8 cellular contexts compared by ENCODE assay signal in the genomic region with DNA sequence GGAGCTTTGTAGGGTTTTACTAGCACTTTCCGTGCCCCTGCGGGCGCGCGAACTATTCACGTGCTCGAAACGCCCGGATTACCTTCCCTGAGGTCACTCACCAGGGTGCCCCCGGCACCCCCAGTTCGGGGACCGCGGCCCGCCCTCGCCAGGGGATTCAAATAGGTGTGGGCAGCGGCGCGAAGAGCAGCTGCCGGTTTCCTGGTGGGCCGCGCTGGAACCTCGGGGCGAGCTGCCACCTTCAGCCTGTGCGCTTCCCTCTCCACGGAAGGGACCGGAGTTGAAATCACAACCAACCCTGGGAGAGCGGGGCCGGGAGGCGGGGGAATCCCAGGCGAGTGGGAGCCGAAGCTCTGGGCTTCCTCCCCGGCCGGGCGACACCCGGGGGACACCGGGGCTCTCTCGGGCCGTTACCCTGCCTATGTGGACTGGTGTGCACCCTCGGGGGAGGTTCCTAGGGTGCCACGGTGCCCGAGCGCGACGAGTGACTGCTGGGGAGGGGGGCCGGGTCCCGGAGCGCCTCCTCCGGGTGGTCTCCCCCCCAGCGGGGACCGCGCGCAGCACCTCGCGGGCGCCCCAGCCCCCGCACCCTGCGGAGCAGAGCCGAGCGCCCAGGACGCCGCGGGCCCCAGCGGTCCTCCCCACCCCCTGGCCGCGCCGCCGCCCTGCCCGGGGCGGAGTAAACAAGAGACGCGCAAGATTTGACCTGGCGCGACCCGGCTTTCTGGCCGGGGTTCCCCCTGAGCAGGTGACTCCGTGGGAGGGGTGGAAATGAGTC. TPM values are rescaled to one million over a fixed set of nuclear protein-coding genes. Genes with fewer than 3 reads are reported as not detected.
DNase-seq lines count a peak whose midpoint lies in the region; ATAC-seq and TF ChIP-seq lines count a peak whose summit lies in the region.

No MANE protein-coding gene starts in this region.

- no peak for TF ChIP-seq CTCF in thoracic aorta (IDR thresholded peaks at IDR 0.05)

- peak; percentile 66 for TF ChIP-seq POLR2A in GM18951 (IDR thresholded peaks at IDR 0.05; ENCODE audit: extremely low read depth, insufficient read depth, insufficient read length)

- peak overlapping the region; percentile 95 for H3K4me3 ChIP-seq in thoracic aorta

- peak; percentile 81 for DNase-seq in AG08396 (ENCODE audit: low spot score)
- peak; percentile 23 for DNase-seq in SHP77 treated with DMSO at 0.1 percent for 48 hours (lab: John Stamatoyannopoulos, UW)
- DNase-seq in activated naive CD4-positive, alpha-beta T cell treated with Interleukin-2 at 50 U/mL for 16 hours: peak; percentile 85
- DNase-seq in germinal center (ENCODE audit: low spot score): peak; percentile 84
- DNase-seq in occipital lobe (lab: John Stamatoyannopoulos, UW): peak; percentile 56
- peak; percentile 32 for DNase-seq in thoracic aorta (ENCODE audit: low spot score)

- H3K27me3 ChIP-seq in thoracic aorta (replicated peaks; ENCODE audit: insufficient read depth): no peaks in the 10 kb centered on the region

- H3K27ac ChIP-seq in thoracic aorta: peak overlapping the region; percentile 97 to 99

- H3K36me3 ChIP-seq in thoracic aorta: no peaks in the 10 kb centered on the region

- no peaks in the 10 kb centered on the region for H3K9me3 ChIP-seq in thoracic aorta

- in situ Hi-C loops in GM18951 (cut with MboI; ENCODE audit: low sequenced_read_pairs, unreplicated experiment): no loop called here

- ATAC-seq in HG03135 (IDR thresholded peaks at IDR 0.05; ENCODE audit: unreplicated experiment) (peak; percentile 52), thoracic aorta (ENCODE audit: insufficient number of reproducible peaks, low FRiP score, low read depth) (peak; percentile 8)

- peaks cover 6 to 19% of the 10 kb centered on the region in 2 donors for H3K4me1 ChIP-seq in thoracic aorta (ENCODE audit: control insufficient read depth in 1 of 2, low read depth in 2 of 2)

RNA-seq across cellular contexts. Expression of a gene that starts 2.1 kb away (rescaled TPM):
- total RNA-seq in occipital lobe (114 TPM), thoracic aorta (10 to 100 TPM; 32.9 to 51.7 TPM)

Comparison
In these comparisons a context has a peak if more than half of its experiments do, and no peak if none do; other contexts are left out.
1. Peak in every context shown above with its lines: DNase-seq, ATAC-seq, H3K4me3 ChIP-seq and H3K27ac ChIP-seq.
2. DNase-seq: peak in every context shown above with its lines; median percentile 85 in activated naive CD4-positive, alpha-beta T cell treated with Interleukin-2 at 50 U/mL for 16 hours; 84 in germinal center; 81 in AG08396; 56 in occipital lobe; 32 in thoracic aorta; 23 in SHP77 treated with DMSO at 0.1 percent for 48 hours.